Comparison of ENCODE assay signal across 22 cellular contexts in genomic region chr6:42938987-42939809, GRCh38. TPM values are rescaled to one million over a fixed set of nuclear protein-coding genes. Genes with fewer than 3 reads are reported as not detected.
A peak's percentile ranks its signal among the peaks of the same experiment; 100 is the strongest.
DNase-seq lines count a peak whose midpoint lies in the region; ATAC-seq and TF ChIP-seq lines count a peak whose summit lies in the region.
"Had no signal": no experiment of that assay in that cellular context is flagged by ENCODE, and none has a peak within 500 bp of the region (broad histone marks: within the 10 kb centered on the region; RNA-seq: fewer than 3 reads in every experiment).

No MANE protein-coding gene starts in this region.

- no peak overlapping the region for H2AK5ac ChIP-seq in H9 (ENCODE audit: insufficient read length, low read length)

- no peak overlapping the region for H2AFZ ChIP-seq in H9 (ENCODE audit: low read length)

- H3K4me1 ChIP-seq in H9 (ENCODE audit: insufficient read depth, low read length) (no peaks in the 10 kb centered on the region), heart left ventricle (peaks cover 0 to 12% (median 0%) of the 10 kb centered on the region in 12 donors), prostate gland (replicated peaks) (no peaks in the 10 kb centered on the region)
- H3K4me1 ChIP-seq: A549 had no signal

- H3K9me3 ChIP-seq in H9 (ENCODE audit: control insufficient read depth, low read depth, low read length): no peaks in the 10 kb centered on the region
- no peaks in the 10 kb centered on the region for H3K9me3 ChIP-seq in heart left ventricle
- no peaks in the 10 kb centered on the region for H3K9me3 ChIP-seq in prostate gland
- H3K9me3 ChIP-seq: A549, spleen had no signal

- H2BK12ac ChIP-seq in H9 (ENCODE audit: insufficient read length, low read depth, low read length): no peak overlapping the region

- H3K23me2 ChIP-seq in H9 (ENCODE audit: insufficient read length, low read depth, low read length, poor library complexity, severe bottlenecking): no peaks in the 10 kb centered on the region

- no peak overlapping the region for H2BK5ac ChIP-seq in H9 (ENCODE audit: insufficient read length, low read length)

- H3K4me2 ChIP-seq in H9 (ENCODE audit: insufficient read depth, insufficient read length, low read length): no peak overlapping the region
- H3K4me2 ChIP-seq: A549 had no signal

- H4K20me1 ChIP-seq in H9 (ENCODE audit: control insufficient read depth, insufficient read depth, insufficient read length): peaks cover 2% of the 10 kb centered on the region

- H4K8ac ChIP-seq in H9 (replicated peaks; ENCODE audit: insufficient read length, low read depth, low read length): no peak overlapping the region

- no peaks in the 10 kb centered on the region for H3K27me3 ChIP-seq in H9 (ENCODE audit: insufficient read depth, low read length)
- no peaks in the 10 kb centered on the region for H3K27me3 ChIP-seq in heart left ventricle
- no peaks in the 10 kb centered on the region for H3K27me3 ChIP-seq in prostate gland (replicated peaks; ENCODE audit: insufficient read depth)
- H3K27me3 ChIP-seq: spleen had no signal

- TF ChIP-seq POLR2A in heart left ventricle (IDR thresholded peaks at IDR 0.05) (no peak), prostate gland (IDR thresholded peaks at IDR 0.05) (no peak)

- H2BK20ac ChIP-seq in H9 (ENCODE audit: low read depth, low read length, poor library complexity, severe bottlenecking): no peak overlapping the region

- DNase-seq in activated CD4-positive, alpha-beta T cell treated with anti-CD3 and anti-CD28 coated beads, Interleukin-2, amount 10 ng/mL, durations not matched to agents 7 days and 5 days: no peak
- no peak for DNase-seq in activated CD4-positive, alpha-beta T cell treated with anti-CD3 and anti-CD28 coated beads, Interleukin-2, amount 50 U/mL, for 4 hours
- DNase-seq in H9 (peak; percentile 36), heart left ventricle (no peak), prostate gland (ENCODE audit: low spot score) (no peak), iPS-NIHi11 (ENCODE audit: low spot score) (no peak), COLO668 (lab: John Stamatoyannopoulos, UW; ENCODE audit: unreplicated experiment) (no peak), retina (no peak)
- DNase-seq: activated B cell treated with CpG ODN at 0.5 μM for 24 hours, anterior cingulate cortex, islet precursor cell, mesendoderm, NCI-H1694 treated with DMSO at 0.1 percent for 48 hours, spleen had no signal

- H3K4me3 ChIP-seq in heart left ventricle (no peak overlapping the region), prostate gland (no peak overlapping the region)
- H3K4me3 ChIP-seq: A549, spleen had no signal

- H3K23ac ChIP-seq in H9 (ENCODE audit: insufficient read length, low read depth, low read length): no peak overlapping the region

- no peak overlapping the region for H3K56ac ChIP-seq in H9 (ENCODE audit: insufficient read length, low read depth, low read length)

- intact Hi-C loops in heart left ventricle (cut with DNase I) (no loop called here), prostate gland (cut with DNase I) (no loop called here)

- H3K4me3 Mint-ChIP-seq in activated CD4-positive, alpha-beta T cell treated with anti-CD3 and anti-CD28 coated beads, Interleukin-2, amount 10 ng/mL, durations not matched to agents 7 days and 5 days: no peak overlapping the region
- H3K4me3 Mint-ChIP-seq in H9: peak overlapping the region in 1 of 2 experiments; percentile 11; a peak in 2 of 5 replicates
- H3K4me3 Mint-ChIP-seq: activated B cell treated with CpG ODN at 0.5 μM for 24 hours; natural killer cell treated with Interleukin-12 subunit alpha and Interleukin-12 subunit beta and Interleukin-15 and Interleukin-18, amount 100 ng/mL, for 72 hours; type B pancreatic cell had no signal

- H3K9me3 Mint-ChIP-seq in activated CD4-positive, alpha-beta T cell treated with anti-CD3 and anti-CD28 coated beads, Interleukin-2, amount 10 ng/mL, durations not matched to agents 7 days and 5 days: no peaks in the 10 kb centered on the region
- H3K9me3 Mint-ChIP-seq in H9: no peaks in the 10 kb centered on the region; a peak in 1 of 5 replicates
- H3K9me3 Mint-ChIP-seq: activated B cell treated with CpG ODN at 0.5 μM for 24 hours; activated T-helper 2 cell treated with anti-CD3 and anti-CD28 coated beads, Interferon-gamma antibody, Interleukin-2, Interleukin-4, amounts not matched to agents 10 μg/mL and 5 μg/mL and 100 μg/mL, durations not matched to agents 14 hours and 24 hours and 36 hours; natural killer cell treated with Interleukin-12 subunit alpha and Interleukin-12 subunit beta and Interleukin-15 and Interleukin-18, amount 100 ng/mL, for 72 hours; type B pancreatic cell had no signal

- H3K4me1 Mint-ChIP-seq in activated CD4-positive, alpha-beta T cell treated with anti-CD3 and anti-CD28 coated beads, Interleukin-2, amount 10 ng/mL, durations not matched to agents 7 days and 5 days: peaks cover 3% of the 10 kb centered on the region
- peaks cover 9 to 14% of the 10 kb centered on the region in 2 experiments for H3K4me1 Mint-ChIP-seq in H9

- peak overlapping the region; percentile 13 for H3K27ac Mint-ChIP-seq in activated CD4-positive, alpha-beta T cell treated with anti-CD3 and anti-CD28 coated beads, Interleukin-2, amount 10 ng/mL, durations not matched to agents 7 days and 5 days
- peak overlapping the region in 2 of 3 experiments; percentile 77 to 94; a peak in 6 of 7 replicates for H3K27ac Mint-ChIP-seq in H9
- H3K27ac Mint-ChIP-seq: activated B cell treated with CpG ODN at 0.5 μM for 24 hours; activated T-helper 2 cell treated with anti-CD3 and anti-CD28 coated beads, Interferon-gamma antibody, Interleukin-2, Interleukin-4, amounts not matched to agents 10 μg/mL and 5 μg/mL and 100 μg/mL, durations not matched to agents 14 hours and 24 hours and 36 hours; progenitor cell of endocrine pancreas; type B pancreatic cell had no signal

- POLR2A ChIA-PET in activated CD4-positive, alpha-beta T cell treated with anti-CD3 and anti-CD28 coated beads, Interleukin-2, amount 10 ng/mL, durations not matched to agents 7 days and 5 days (lab: Charles Lee): no interaction called here

- H3K9ac ChIP-seq in H9 (ENCODE audit: extremely low read depth, insufficient read length, low read length): no peak overlapping the region

- ATAC-seq in heart left ventricle: peak in 3 of 4 donors; percentile 34 to 58 (median 41)
- ATAC-seq: natural killer cell treated with Interleukin-12 subunit alpha and Interleukin-12 subunit beta and Interleukin-15 and Interleukin-18, amount 100 ng/mL, for 72 hours had no signal

- no peak overlapping the region for H3K18ac ChIP-seq in H9 (ENCODE audit: insufficient read length, low read depth, low read length)

- CTCF ChIA-PET in activated CD4-positive, alpha-beta T cell treated with anti-CD3 and anti-CD28 coated beads, Interleukin-2, amount 10 ng/mL, durations not matched to agents 7 days and 5 days (lab: Charles Lee): interaction anchor here (0.7 to 1.3 kb wide), 2 partner anchors 9 to 21 kb away, joined by 3 to 4 read pairs; no protein-coding TSS in a partner anchor

- no peak overlapping the region for H2BK120ac ChIP-seq in H9 (ENCODE audit: low read depth, low read length, poor library complexity, severe bottlenecking)

- no peak overlapping the region for H4K5ac ChIP-seq in H9 (ENCODE audit: insufficient read length, low read depth, low read length)

- peaks cover 40% of the 10 kb centered on the region for H3K36me3 Mint-ChIP-seq in activated CD4-positive, alpha-beta T cell treated with anti-CD3 and anti-CD28 coated beads, Interleukin-2, amount 10 ng/mL, durations not matched to agents 7 days and 5 days (ENCODE audit: low read depth)
- H3K36me3 Mint-ChIP-seq in H9 (ENCODE audit: insufficient read depth in 1 of 3, low read depth in 3 of 3): peaks cover 32 to 79% (median 50%) of the 10 kb centered on the region in 3 experiments

- TF ChIP-seq CTCF in H9 (conservative IDR thresholded peaks at IDR 0.05) (no peak), heart left ventricle (IDR thresholded peaks at IDR 0.05) (no peak), prostate gland (IDR thresholded peaks at IDR 0.05) (no peak)

- peaks cover 4% of the 10 kb centered on the region; the same call in 1 of the 2 replicates for H3K79me2 ChIP-seq in H9 (ENCODE audit: insufficient read depth, low read length)

- H3K36me3 ChIP-seq in heart left ventricle (peaks cover 0 to 91% (median 57%) of the 10 kb centered on the region in 9 donors), prostate gland (peaks cover 3 to 26% of the 10 kb centered on the region in 2 donors)

- no peak overlapping the region for H3K4ac ChIP-seq in H9 (ENCODE audit: low read depth, low read length)

- H4K91ac ChIP-seq in H9 (ENCODE audit: insufficient read length, low read depth, low read length): no peak overlapping the region

- no peak overlapping the region for H3T11ph ChIP-seq in H9 (ENCODE audit: low read length)

- WGBS in H9 (ENCODE audit: extremely low coverage, insufficient read length, low lambda C conversion rate): no CpG with 5 or more reads among the region's 9 CpGs
- 76 to 89% (median 84%) methylated on average over 8 to 9 of the region's 9 CpGs for WGBS in heart left ventricle, 4 donors
- WGBS in prostate gland: 69% methylated on average over 9 of the region's 9 CpGs

- no peak overlapping the region for H3K14ac ChIP-seq in H9 (ENCODE audit: insufficient read depth, low read length)

- H2BK15ac ChIP-seq in H9 (ENCODE audit: low read depth, low read length): no peak overlapping the region

- H3K79me1 ChIP-seq in H9 (ENCODE audit: insufficient read depth, low read depth, low read length, poor library complexity, severe bottlenecking): no peaks in the 10 kb centered on the region

- H3K27me3 Mint-ChIP-seq in activated CD4-positive, alpha-beta T cell treated with anti-CD3 and anti-CD28 coated beads, Interleukin-2, amount 10 ng/mL, durations not matched to agents 7 days and 5 days: no peaks in the 10 kb centered on the region
- H3K27me3 Mint-ChIP-seq in H9 (ENCODE audit: low read depth): no peaks in the 10 kb centered on the region
- H3K27me3 Mint-ChIP-seq: activated B cell treated with CpG ODN at 0.5 μM for 24 hours; natural killer cell treated with Interleukin-12 subunit alpha and Interleukin-12 subunit beta and Interleukin-15 and Interleukin-18, amount 100 ng/mL, for 72 hours; progenitor cell of endocrine pancreas; type B pancreatic cell had no signal

- H3K27ac ChIP-seq in H9 (ENCODE audit: insufficient read length, low read depth, low read length): no peak overlapping the region
- no peak overlapping the region for H3K27ac ChIP-seq in heart left ventricle
- peak overlapping the region; percentile 7 to 11 for H3K27ac ChIP-seq in prostate gland
- H3K27ac ChIP-seq: A549 had no signal

RNA-seq across cellular contexts. Expression of gene CNPY3, which starts 9.9 kb away (rescaled TPM):
- 10 to 100 TPM; 69.7 to 75.0 TPM for total RNA-seq in activated CD4-positive, alpha-beta T cell treated with anti-CD3 and anti-CD28 coated beads, Interleukin-2, amount 10 ng/mL, durations not matched to agents 7 days and 5 days
- total RNA-seq in H9 (2021) (56.0 and 59.9 TPM in 2 replicates), heart left ventricle (10 to 100 TPM; 14.7 to 44.0 (median 20.6) TPM), prostate gland (10 to 100 TPM; 52.3 to 68.5 TPM)
- polyA plus RNA-seq in heart left ventricle: 10 to 100 TPM; 13.8 to 35.7 TPM

RNA-seq across cellular contexts. Expression of gene GNMT, which starts 21.4 kb away (rescaled TPM):
- 1 to 10 TPM; 1.1 to 1.3 TPM for total RNA-seq in activated CD4-positive, alpha-beta T cell treated with anti-CD3 and anti-CD28 coated beads, Interleukin-2, amount 10 ng/mL, durations not matched to agents 7 days and 5 days
- total RNA-seq in H9 (2021) (1.1 TPM in 2 replicates), heart left ventricle (10 to 100 TPM in 2 of 9 donors, 1 to 10 TPM in 3, under 1 TPM in 4; 0.36 to 32.0 (median 1.1) TPM), prostate gland (10 to 100 TPM; 14.7 to 85.9 TPM)
- 1 to 10 TPM; 1.9 to 7.1 TPM for polyA plus RNA-seq in heart left ventricle
- total RNA-seq: chondrocyte had no signal

RNA-seq across cellular contexts. Expression of gene PTCRA, which starts 23.3 kb away (rescaled TPM):
- total RNA-seq in activated CD4-positive, alpha-beta T cell treated with anti-CD3 and anti-CD28 coated beads, Interleukin-2, amount 10 ng/mL, durations not matched to agents 7 days and 5 days: not detected
- total RNA-seq in H9 (2021) (not detected in 2 replicates), heart left ventricle (1 to 10 TPM in 1 of 9 donors, not detected in 8; 1.7 TPM), prostate gland (not detected)
- not detected for polyA plus RNA-seq in heart left ventricle
- total RNA-seq: activated B cell treated with CpG ODN at 0.5 μM for 24 hours; activated T-helper 2 cell treated with anti-CD3 and anti-CD28 coated beads, Interferon-gamma antibody, Interleukin-2, Interleukin-4, amounts not matched to agents 10 μg/mL and 5 μg/mL and 100 μg/mL, durations not matched to agents 14 hours and 24 hours and 36 hours; chondrocyte; M059J; natural killer cell treated with Interleukin-12 subunit alpha and Interleukin-12 subunit beta and Interleukin-15 and Interleukin-18, amount 100 ng/mL, for 72 hours; progenitor cell of endocrine pancreas; T-helper 1 cell treated with Interleukin-12 subunit alpha and Interleukin-12 subunit beta and Interleukin-4 antibody, amounts not matched to agents 30 ng/mL and 1 ng/mL, for 36 hours had no signal
- polyA plus RNA-seq: A549 had no signal

RNA-seq across cellular contexts. Expression of gene PEX6, which starts 39.8 kb away (rescaled TPM):
- total RNA-seq in activated CD4-positive, alpha-beta T cell treated with anti-CD3 and anti-CD28 coated beads, Interleukin-2, amount 10 ng/mL, durations not matched to agents 7 days and 5 days: 10 to 100 TPM; 18.7 to 21.3 TPM
- 15.5 and 15.6 TPM in 2 replicates for total RNA-seq in H9 (2021)
- total RNA-seq in heart left ventricle: 10 to 100 TPM; 11.2 to 27.3 (median 19.6) TPM
- 10 to 100 TPM; 10.3 to 14.6 TPM for polyA plus RNA-seq in heart left ventricle
- 10 to 100 TPM; 23.9 to 57.9 TPM for total RNA-seq in prostate gland

RNA-seq across cellular contexts. Expression of gene PPP2R5D, which starts 45.2 kb away (rescaled TPM):
- 10 to 100 TPM; 62.0 to 68.1 TPM for total RNA-seq in activated CD4-positive, alpha-beta T cell treated with anti-CD3 and anti-CD28 coated beads, Interleukin-2, amount 10 ng/mL, durations not matched to agents 7 days and 5 days
- total RNA-seq in H9 (2021): 53.5 and 57.7 TPM in 2 replicates
- 10 to 100 TPM; 30.9 to 51.3 (median 35.1) TPM for total RNA-seq in heart left ventricle
- polyA plus RNA-seq in heart left ventricle: 10 to 100 TPM; 21.4 to 50.2 TPM
- total RNA-seq in prostate gland: 10 to 100 TPM; 55.1 to 95.9 TPM

Comparison
In these comparisons a context has a peak if more than half of its experiments do, and no peak if none do; other contexts are left out.
1. H3K27ac ChIP-seq: peak in prostate gland (2 of 2); none in H9 (single experiment) and heart left ventricle (0 of 12).